In the genomic region with DNA sequence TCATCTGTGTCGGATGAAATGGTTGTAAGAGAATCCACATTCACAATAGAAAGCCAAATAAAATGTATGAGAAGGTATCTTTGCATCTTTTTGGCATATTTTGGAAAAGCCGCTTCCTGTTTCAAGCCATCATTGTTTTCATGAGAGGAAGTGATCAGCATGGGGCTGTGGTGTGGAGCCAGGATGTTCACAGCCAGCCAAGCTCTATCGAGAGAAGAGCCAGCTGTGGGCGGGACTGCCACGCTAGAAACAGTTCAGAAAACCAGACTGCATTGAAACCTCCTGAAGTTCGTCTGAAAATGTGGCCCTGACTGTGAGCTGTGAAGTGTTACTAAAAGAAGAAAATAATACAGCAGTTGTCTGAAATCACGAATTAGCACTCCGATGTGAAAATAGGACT, we compare ENCODE assay signal across 28 cellular contexts. TPM values are rescaled to one million over a fixed set of nuclear protein-coding genes. Genes with fewer than 3 reads are reported as not detected.
DNase-seq lines count a peak whose midpoint lies in the region; ATAC-seq, FAIRE-seq and TF ChIP-seq lines count a peak whose summit lies in the region.
"Had no signal": no experiment of that assay in that cellular context is flagged by ENCODE, and none has a peak within 500 bp of the region (broad histone marks: within the 10 kb centered on the region; RNA-seq: fewer than 3 reads in every experiment).

No MANE protein-coding gene starts in this region.

- no peaks in the 10 kb centered on the region for H3K36me3 Mint-ChIP-seq in WTC11
- no peaks in the 10 kb centered on the region for H3K36me3 Mint-ChIP-seq in nephron (ENCODE audit: low read depth)
- H3K36me3 Mint-ChIP-seq in activated T-cell treated with anti-CD3 and anti-CD28 coated beads, Interleukin-2, amount 50 U/mL, for 4 hours (ENCODE audit: insufficient read depth), result no peaks in the 10 kb centered on the region
- no peaks in the 10 kb centered on the region for H3K36me3 Mint-ChIP-seq in activated T-helper 2 cell treated with anti-CD3 and anti-CD28 coated beads, Interferon-gamma antibody, Interleukin-2, Interleukin-4, amounts not matched to agents 10 μg/mL and 5 μg/mL and 100 μg/mL, durations not matched to agents 14 hours and 24 hours and 36 hours (ENCODE audit: low read depth)
- H3K36me3 Mint-ChIP-seq: activated naive CD8-positive, alpha-beta T cell treated with anti-CD3 and anti-CD28 coated beads for 36 hours; CD4-positive, alpha-beta memory T cell; natural killer cell treated with Interleukin-12 subunit alpha and Interleukin-12 subunit beta and Interleukin-15 and Interleukin-18, amount 100 ng/mL, for 72 hours had no signal

- intact Hi-C loops in heart right ventricle (cut with DNase I), result no loop called here
- intact Hi-C loops in pancreas (cut with DNase I), result no loop called here
- intact Hi-C loops in activated T-helper 2 cell treated with anti-CD3 and anti-CD28 coated beads, Interferon-gamma antibody, Interleukin-2, Interleukin-4, amounts not matched to agents 10 μg/mL and 5 μg/mL and 100 μg/mL, durations not matched to agents 14 hours and 24 hours and 36 hours (cut with micrococcal nuclease), result no loop called here

- CTCF ChIA-PET in WTC11 (lab: Charles Lee), result interaction anchor here (0.7 to 1.4 kb wide), 2 partner anchors 214 to 284 kb away, joined by 3 read pairs; no protein-coding TSS in a partner anchor

- 38 to 45% methylated on average over 8 of the region's 8 CpGs for WGBS in heart right ventricle, 2 donors
- 59 to 64% methylated on average over 8 of the region's 8 CpGs for WGBS in pancreas, 2 donors

- in situ Hi-C loops in G401 (cut with HindIII; ENCODE audit: low sequenced_read_pairs), result no loop called here

- H3K27me3 ChIP-seq in heart right ventricle (peaks cover 0 to 10% (median 0%) of the 10 kb centered on the region in 7 donors), pancreas (no peaks in the 10 kb centered on the region)
- H3K27me3 ChIP-seq: body of pancreas, hepatocyte had no signal

- no peak overlapping the region for H3K4me3 ChIP-seq in heart right ventricle
- no peak overlapping the region for H3K4me3 ChIP-seq in pancreas
- H3K4me3 ChIP-seq: body of pancreas, coronary artery, hepatocyte, prostate gland, tibial artery had no signal

- POLR2A ChIA-PET in WTC11 (lab: Charles Lee), result no interaction called here

- H3K27ac ChIP-seq in heart right ventricle (peak overlapping the region in 8 of 10 donors; percentile 9 to 73 (median 54)), pancreas (no peak overlapping the region)
- H3K27ac ChIP-seq: body of pancreas, coronary artery, hepatocyte, prostate gland, tibial artery had no signal

- H3K4me1 Mint-ChIP-seq in WTC11 (peaks cover 11% of the 10 kb centered on the region), nephron (peaks cover 38% of the 10 kb centered on the region)
- H3K4me1 Mint-ChIP-seq in activated T-cell treated with anti-CD3 and anti-CD28 coated beads, Interleukin-2, amount 50 U/mL, for 4 hours (ENCODE audit: low read depth), result no peaks in the 10 kb centered on the region
- H3K4me1 Mint-ChIP-seq in activated T-helper 2 cell treated with anti-CD3 and anti-CD28 coated beads, Interferon-gamma antibody, Interleukin-2, Interleukin-4, amounts not matched to agents 10 μg/mL and 5 μg/mL and 100 μg/mL, durations not matched to agents 14 hours and 24 hours and 36 hours (ENCODE audit: low read depth), result no peaks in the 10 kb centered on the region
- H3K4me1 Mint-ChIP-seq: activated naive CD8-positive, alpha-beta T cell treated with anti-CD3 and anti-CD28 coated beads for 36 hours; CD4-positive, alpha-beta memory T cell had no signal

- ATAC-seq in WTC11, result peak; percentile 60
- ATAC-seq in heart right ventricle, result peak; percentile 67 to 96 (median 88)
- no peak for ATAC-seq in activated T-cell treated with anti-CD3 and anti-CD28 coated beads, Interleukin-2, amount 50 U/mL, for 4 hours
- no peak for ATAC-seq in pancreas
- ATAC-seq: body of pancreas; natural killer cell treated with Interleukin-12 subunit alpha and Interleukin-12 subunit beta and Interleukin-15 and Interleukin-18, amount 100 ng/mL, for 72 hours had no signal

- H3K9me3 Mint-ChIP-seq in WTC11 (no peaks in the 10 kb centered on the region), nephron (no peaks in the 10 kb centered on the region)
- no peaks in the 10 kb centered on the region for H3K9me3 Mint-ChIP-seq in activated T-cell treated with anti-CD3 and anti-CD28 coated beads, Interleukin-2, amount 50 U/mL, for 4 hours
- H3K9me3 Mint-ChIP-seq in activated T-helper 2 cell treated with anti-CD3 and anti-CD28 coated beads, Interferon-gamma antibody, Interleukin-2, Interleukin-4, amounts not matched to agents 10 μg/mL and 5 μg/mL and 100 μg/mL, durations not matched to agents 14 hours and 24 hours and 36 hours, result no peaks in the 10 kb centered on the region
- H3K9me3 Mint-ChIP-seq: activated naive CD8-positive, alpha-beta T cell treated with anti-CD3 and anti-CD28 coated beads for 36 hours; natural killer cell treated with Interleukin-12 subunit alpha and Interleukin-12 subunit beta and Interleukin-15 and Interleukin-18, amount 100 ng/mL, for 72 hours had no signal

- peaks cover 0 to 4% (median 0%) of the 10 kb centered on the region in 11 donors for H3K9me3 ChIP-seq in heart right ventricle
- no peaks in the 10 kb centered on the region for H3K9me3 ChIP-seq in pancreas
- H3K9me3 ChIP-seq: body of pancreas, prostate gland, tibial artery had no signal

- DNase-seq in G401 (ENCODE audit: low spot score) (peak; percentile 19), WTC11 (ENCODE audit: low spot score) (no peak), heart right ventricle (peak; percentile 45 to 65), NCI-H82 treated with DMSO at 0.1 percent for 48 hours (lab: John Stamatoyannopoulos, UW; ENCODE audit: unreplicated experiment) (no peak), pancreas (no peak)
- no peak for DNase-seq in activated T-cell treated with anti-CD3 and anti-CD28 coated beads, Interleukin-2, amount 50 U/mL, for 4 hours
- no peak for DNase-seq in activated T-helper 2 cell treated with anti-CD3 and anti-CD28 coated beads, Interferon-gamma antibody, Interleukin-2, Interleukin-4, amounts not matched to agents 10 μg/mL and 5 μg/mL and 100 μg/mL, durations not matched to agents 14 hours and 24 hours and 36 hours (ENCODE audit: low spot score)
- DNase-seq: activated CD4-positive, alpha-beta T cell treated with anti-CD3 and anti-CD28 coated beads for 4 hours; activated naive CD8-positive, alpha-beta T cell treated with anti-CD3 and anti-CD28 coated beads for 36 hours; CD4-positive, alpha-beta memory T cell; DMS153; islet precursor cell; mammary epithelial cell; NCI-H187; small intestine; stimulated activated naive CD4-positive, alpha-beta T cell treated with Interleukin-2 at 50 U/mL for 16 hours; tibial artery had no signal

- no peak overlapping the region for H3K27ac Mint-ChIP-seq in WTC11
- peak overlapping the region in 2 of 3 experiments; percentile 22 to 84 for H3K27ac Mint-ChIP-seq in nephron
- H3K27ac Mint-ChIP-seq in activated T-helper 2 cell treated with anti-CD3 and anti-CD28 coated beads, Interferon-gamma antibody, Interleukin-2, Interleukin-4, amounts not matched to agents 10 μg/mL and 5 μg/mL and 100 μg/mL, durations not matched to agents 14 hours and 24 hours and 36 hours, result no peak overlapping the region
- H3K27ac Mint-ChIP-seq: activated naive CD8-positive, alpha-beta T cell treated with anti-CD3 and anti-CD28 coated beads for 36 hours; CD4-positive, alpha-beta memory T cell; natural killer cell treated with Interleukin-12 subunit alpha and Interleukin-12 subunit beta and Interleukin-15 and Interleukin-18, amount 100 ng/mL, for 72 hours had no signal

- H3K4me1 ChIP-seq in heart right ventricle (peaks cover 0 to 21% (median 4%) of the 10 kb centered on the region in 9 donors), pancreas (no peaks in the 10 kb centered on the region)
- H3K4me1 ChIP-seq: body of pancreas, prostate gland, tibial artery had no signal

- H3K36me3 ChIP-seq in heart right ventricle, result no peaks in the 10 kb centered on the region
- no peaks in the 10 kb centered on the region for H3K36me3 ChIP-seq in pancreas
- H3K36me3 ChIP-seq: prostate gland, tibial artery had no signal

- H3K4me3 Mint-ChIP-seq in WTC11 (no peak overlapping the region), nephron (no peak overlapping the region)
- no peak overlapping the region for H3K4me3 Mint-ChIP-seq in activated T-cell treated with anti-CD3 and anti-CD28 coated beads, Interleukin-2, amount 50 U/mL, for 4 hours
- H3K4me3 Mint-ChIP-seq in activated T-helper 2 cell treated with anti-CD3 and anti-CD28 coated beads, Interferon-gamma antibody, Interleukin-2, Interleukin-4, amounts not matched to agents 10 μg/mL and 5 μg/mL and 100 μg/mL, durations not matched to agents 14 hours and 24 hours and 36 hours (ENCODE audit: low read depth), result no peak overlapping the region
- H3K4me3 Mint-ChIP-seq: activated naive CD8-positive, alpha-beta T cell treated with anti-CD3 and anti-CD28 coated beads for 36 hours; CD4-positive, alpha-beta memory T cell; natural killer cell treated with Interleukin-12 subunit alpha and Interleukin-12 subunit beta and Interleukin-15 and Interleukin-18, amount 100 ng/mL, for 72 hours had no signal

- no peak for FAIRE-seq in pancreas (lab: Jason Lieb, UNC)
- FAIRE-seq: endometrium, GM12891, H54, small intestine, TTC549 had no signal

- TF ChIP-seq CTCF in WTC11 (IDR thresholded peaks at IDR 0.05) (no peak), heart right ventricle (IDR thresholded peaks at IDR 0.05) (no peak), nephron (IDR thresholded peaks at IDR 0.05; ENCODE audit: unreplicated experiment in 3 of 3) (no peak), pancreas (IDR thresholded peaks at IDR 0.05) (no peak)

- peaks cover 2% of the 10 kb centered on the region for H3K27me3 Mint-ChIP-seq in WTC11 (ENCODE audit: low read depth)
- peaks cover 4% of the 10 kb centered on the region for H3K27me3 Mint-ChIP-seq in nephron (ENCODE audit: low read depth)
- H3K27me3 Mint-ChIP-seq in activated T-cell treated with anti-CD3 and anti-CD28 coated beads, Interleukin-2, amount 50 U/mL, for 4 hours (ENCODE audit: low read depth), result peaks cover 3% of the 10 kb centered on the region
- H3K27me3 Mint-ChIP-seq in activated T-helper 2 cell treated with anti-CD3 and anti-CD28 coated beads, Interferon-gamma antibody, Interleukin-2, Interleukin-4, amounts not matched to agents 10 μg/mL and 5 μg/mL and 100 μg/mL, durations not matched to agents 14 hours and 24 hours and 36 hours (ENCODE audit: low read depth), result no peaks in the 10 kb centered on the region
- H3K27me3 Mint-ChIP-seq: CD4-positive, alpha-beta memory T cell had no signal

TF ChIP-seq in WTC11, 78 proteins besides CTCF, POLR2A, EP300 and RAD21 (continues in another document):
- no peak for TF ChIP-seq ZNF138 (CRISPR knock-in tag; conservative IDR thresholded peaks at IDR 0.05)
- no peak for TF ChIP-seq IRF2 (CRISPR knock-in tag; IDR thresholded peaks at IDR 0.05; ENCODE audit: borderline replicate concordance, low read depth)

RNA-seq across cellular contexts. Expression of gene NPS, which starts 21.2 kb away (rescaled TPM):
- not detected in 2 replicates for total RNA-seq in G401 (2014; rRNA removed; shearing (Covaris generic))
- total RNA-seq in WTC11 (2021), result not detected in 3 replicates
- not detected for total RNA-seq in heart right ventricle
- polyA plus RNA-seq in heart right ventricle, result not detected
- not detected for total RNA-seq in activated T-cell treated with anti-CD3 and anti-CD28 coated beads, Interleukin-2, amount 50 U/mL, for 4 hours
- not detected for total RNA-seq in pancreas
- polyA plus RNA-seq in pancreas, result not detected
- not detected in 2 replicates for total RNA-seq in activated T-helper 2 cell treated with anti-CD3 and anti-CD28 coated beads, Interferon-gamma antibody, Interleukin-2, Interleukin-4, amounts not matched to agents 10 μg/mL and 5 μg/mL and 100 μg/mL, durations not matched to agents 14 hours and 24 hours and 36 hours
- total RNA-seq: activated naive CD8-positive, alpha-beta T cell treated with anti-CD3 and anti-CD28 coated beads for 36 hours; body of pancreas; CD4-positive, alpha-beta memory T cell; hepatocyte; mammary epithelial cell; natural killer cell treated with Interleukin-12 subunit alpha and Interleukin-12 subunit beta and Interleukin-15 and Interleukin-18, amount 100 ng/mL, for 72 hours; NCI-H460; prostate gland had no signal
- polyA plus RNA-seq: CD4-positive, alpha-beta memory T cell; hepatocyte; mammary epithelial cell; small intestine had no signal

Comparison
In these comparisons a context has a peak if more than half of its experiments do, and no peak if none do; other contexts are left out.
1. DNase-seq: peak in G401 (single experiment) and heart right ventricle (2 of 2); none in WTC11 (single experiment), NCI-H82 treated with DMSO at 0.1 percent for 48 hours (single experiment), activated T-cell treated with anti-CD3 and anti-CD28 coated beads, Interleukin-2, amount 50 U/mL, for 4 hours (single experiment), pancreas (0 of 6) and activated T-helper 2 cell treated with anti-CD3 and anti-CD28 coated beads, Interferon-gamma antibody, Interleukin-2, Interleukin-4, amounts not matched to agents 10 μg/mL and 5 μg/mL and 100 μg/mL, durations not matched to agents 14 hours and 24 hours and 36 hours (single experiment).
2. ATAC-seq: peak in WTC11 (single experiment) and heart right ventricle (8 of 8); none in activated T-cell treated with anti-CD3 and anti-CD28 coated beads, Interleukin-2, amount 50 U/mL, for 4 hours (0 of 2) and pancreas (0 of 4).
3. H3K27ac Mint-ChIP-seq: peak in nephron (2 of 3); none in WTC11 (single experiment) and activated T-helper 2 cell treated with anti-CD3 and anti-CD28 coated beads, Interferon-gamma antibody, Interleukin-2, Interleukin-4, amounts not matched to agents 10 μg/mL and 5 μg/mL and 100 μg/mL, durations not matched to agents 14 hours and 24 hours and 36 hours (single experiment).
4. H3K27ac ChIP-seq: peak in heart right ventricle (8 of 10); none in pancreas (0 of 4).